Comparison of ENCODE assay signal across 25 cellular contexts in the genomic region with DNA sequence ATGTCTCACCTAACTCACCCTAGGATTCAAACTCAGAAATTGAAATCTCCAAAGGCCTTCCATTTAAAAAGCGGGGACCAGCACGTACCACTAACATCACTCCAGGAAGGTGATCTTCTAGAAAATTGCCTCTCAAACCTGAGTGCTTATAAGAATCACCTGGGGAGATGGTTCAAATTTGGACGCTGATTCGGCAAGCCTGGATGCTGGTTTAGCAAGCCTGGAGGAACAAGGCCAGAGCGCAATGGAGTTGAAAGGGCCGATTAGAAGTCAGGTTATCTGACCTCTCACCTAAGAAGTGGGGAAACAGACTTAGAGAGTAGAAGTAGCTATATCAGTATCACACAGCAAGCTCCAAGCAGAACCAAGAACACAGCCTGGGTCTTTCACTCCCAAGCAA.
"Had no signal": no experiment of that assay in that cellular context is flagged by ENCODE, and none has a peak within 500 bp of the region (broad histone marks: within the 10 kb centered on the region; RNA-seq: fewer than 3 reads in every experiment).

No MANE protein-coding gene starts in this region.

- H3K4me1 Mint-ChIP-seq: neural progenitor cell had no signal

- H3K36me3 Mint-ChIP-seq: activated naive CD4-positive, alpha-beta T cell treated with anti-CD3 and anti-CD28 coated beads, Interleukin-2, amount 10 ng/mL, durations not matched to agents 7 days and 5 days; naive B cell; neural progenitor cell had no signal

- H3K9me3 Mint-ChIP-seq: activated naive CD4-positive, alpha-beta T cell treated with anti-CD3 and anti-CD28 coated beads, Interleukin-2, amount 10 ng/mL, durations not matched to agents 7 days and 5 days; activated naive CD8-positive, alpha-beta T cell treated with anti-CD3 and anti-CD28 coated beads, Interleukin-2, amount 50 U/mL, for 24 hours; activated T-cell treated with anti-CD3 and anti-CD28 coated beads, Interleukin-2, amount 50 U/mL, for 4 hours; dendritic cell treated with granulocyte-macrophage colony-stimulating factor and Interleukin-4, amounts not matched to agents 40 ng/mL and 50 ng/mL, for 4 days; effector memory CD8-positive, alpha-beta T cell had no signal

- H3K4me2 ChIP-seq: neural progenitor cell had no signal

- H3K27me3 ChIP-seq: foreskin keratinocyte, neural progenitor cell, ovary, right lobe of liver, transverse colon had no signal

- H3K36me3 ChIP-seq: neural progenitor cell, ovary, right lobe of liver, transverse colon had no signal

- H3K9ac ChIP-seq: neural progenitor cell had no signal

- DNase-seq: activated CD4-positive, alpha-beta T cell treated with anti-CD3 and anti-CD28 coated beads, Interleukin-2, amount 50 U/mL, for 1 hour; activated CD4-positive, CD25-positive, alpha-beta regulatory T cell treated with anti-CD3 and anti-CD28 coated beads, Interleukin-2, amount 50 U/mL, for 72 hours; activated CD8-positive, alpha-beta memory T cell treated with anti-CD3 and anti-CD28 coated beads, Interleukin-2, amount 50 U/mL, for 4 hours; activated effector memory CD4-positive, alpha-beta T cell treated with Interleukin-2 at 50 U/mL for 16 hours; activated naive CD4-positive, alpha-beta T cell treated with anti-CD3 and anti-CD28 coated beads, Interleukin-2, amount 10 ng/mL, durations not matched to agents 7 days and 5 days; activated naive CD8-positive, alpha-beta T cell treated with anti-CD3 and anti-CD28 coated beads, Interleukin-2, amount 50 U/mL, for 24 hours; activated T-cell treated with anti-CD3 and anti-CD28 coated beads, Interleukin-2, amount 50 U/mL, for 4 hours; effector memory CD8-positive, alpha-beta T cell; foreskin keratinocyte; glutamatergic neuron; hippocampal formation; left cardiac atrium; naive B cell; ovary; right lobe of liver; stimulated activated CD4-positive, alpha-beta T cell treated with anti-CD3 and anti-CD28 coated beads, Interleukin-12 subunit alpha, Interleukin-12 subunit beta, amount 100 ng/mL, for 4 hours; stimulated activated CD4-positive, alpha-beta T cell treated with anti-CD3 and anti-CD28 coated beads, Interleukin-1b, Interleukin-23, amount 100 ng/mL, for 48 hours; stimulated activated CD8-positive, alpha-beta memory T cell treated with anti-CD3 and anti-CD28 coated beads, Interleukin-4, amount 100 ng/mL, for 48 hours; stimulated activated naive CD4-positive, alpha-beta T cell treated with Interleukin-2 at 50 U/mL for 16 hours; T-helper 2 cell had no signal

- H3K27ac ChIP-seq: foreskin keratinocyte, neural progenitor cell, ovary, right lobe of liver, VCaP had no signal

- H3K27ac Mint-ChIP-seq: activated naive CD4-positive, alpha-beta T cell treated with anti-CD3 and anti-CD28 coated beads, Interleukin-2, amount 10 ng/mL, durations not matched to agents 7 days and 5 days; activated naive CD8-positive, alpha-beta T cell treated with anti-CD3 and anti-CD28 coated beads, Interleukin-2, amount 50 U/mL, for 24 hours; dendritic cell treated with granulocyte-macrophage colony-stimulating factor and Interleukin-4, amounts not matched to agents 40 ng/mL and 50 ng/mL, for 4 days; effector memory CD8-positive, alpha-beta T cell; naive B cell; neural progenitor cell had no signal

- H3K27me3 Mint-ChIP-seq: activated naive CD4-positive, alpha-beta T cell treated with anti-CD3 and anti-CD28 coated beads, Interleukin-2, amount 10 ng/mL, durations not matched to agents 7 days and 5 days; activated naive CD8-positive, alpha-beta T cell treated with anti-CD3 and anti-CD28 coated beads, Interleukin-2, amount 50 U/mL, for 24 hours had no signal

- H3K4me3 Mint-ChIP-seq: activated naive CD4-positive, alpha-beta T cell treated with anti-CD3 and anti-CD28 coated beads, Interleukin-2, amount 10 ng/mL, durations not matched to agents 7 days and 5 days; activated naive CD8-positive, alpha-beta T cell treated with anti-CD3 and anti-CD28 coated beads, Interleukin-2, amount 50 U/mL, for 24 hours; activated T-cell treated with anti-CD3 and anti-CD28 coated beads, Interleukin-2, amount 50 U/mL, for 4 hours; dendritic cell treated with granulocyte-macrophage colony-stimulating factor and Interleukin-4, amounts not matched to agents 40 ng/mL and 50 ng/mL, for 4 days; effector memory CD8-positive, alpha-beta T cell; naive B cell; neural progenitor cell had no signal

- H3K4me1 ChIP-seq: foreskin keratinocyte, neural progenitor cell, right lobe of liver, transverse colon had no signal

- H3K4me3 ChIP-seq: lung, neural progenitor cell, ovary, right lobe of liver, transverse colon had no signal

- H3K9me3 ChIP-seq: ovary, right lobe of liver, transverse colon had no signal

- H2AFZ ChIP-seq: neural progenitor cell had no signal

- ATAC-seq: activated naive CD8-positive, alpha-beta T cell treated with anti-CD3 and anti-CD28 coated beads, Interleukin-2, amount 50 U/mL, for 24 hours; activated T-cell treated with anti-CD3 and anti-CD28 coated beads, Interleukin-2, amount 50 U/mL, for 4 hours; effector memory CD8-positive, alpha-beta T cell; foreskin keratinocyte; left cardiac atrium; right lobe of liver had no signal
